8 cellular contexts compared by ENCODE assay signal in genomic region chr15:86263235-86263634, GRCh38.
"Had no signal": no experiment of that assay in that cellular context is flagged by ENCODE, and none has a peak within 500 bp of the region (broad histone marks: within the 10 kb centered on the region; RNA-seq: fewer than 3 reads in every experiment).

No MANE protein-coding gene starts in this region.

- H3K4me3 Mint-ChIP-seq: GM23338, H9, IgD-negative memory B cell had no signal

- H3K4me1 Mint-ChIP-seq: GM23338, H9, IgD-negative memory B cell had no signal

- ATAC-seq: GM23338, HepG2 had no signal

- H3K9me3 Mint-ChIP-seq: GM23338, H9 had no signal

- FAIRE-seq: H1, H54, HepG2 had no signal

- H3K27ac ChIP-seq: HL-60 had no signal

- DNase-seq: H9, HCEC 1CT had no signal

- H3K27ac Mint-ChIP-seq: GM23338, H9, IgD-negative memory B cell had no signal

- H3K4me3 ChIP-seq: GM23338 had no signal
